Comparison of ENCODE assay signal across 8 cellular contexts in genomic region chr1:26472901-26473845, GRCh38. TPM values are rescaled to one million over a fixed set of nuclear protein-coding genes. Genes with fewer than 3 reads are reported as not detected.
A peak's percentile ranks its signal among the peaks of the same experiment; 100 is the strongest.
DNase-seq lines count a peak whose midpoint lies in the region; ATAC-seq, FAIRE-seq and TF ChIP-seq lines count a peak whose summit lies in the region.

No MANE protein-coding gene starts in this region.

- no peak for TF ChIP-seq RAD21 in Ishikawa (IDR thresholded peaks at IDR 0.05; ENCODE audit: low read depth)

- no peak for FAIRE-seq in D721Med (lab: Jason Lieb, UNC)

- TF ChIP-seq CTCF in D721Med (IDR thresholded peaks at IDR 0.05; ENCODE audit: insufficient read depth, missing control alignments), result no peak
- no peak for TF ChIP-seq CTCF in mucosa of descending colon (IDR thresholded peaks at IDR 0.05)

- H3K36me3 ChIP-seq in mucosa of descending colon (ENCODE audit: low read depth), result no peaks in the 10 kb centered on the region

- TF ChIP-seq EP300 in Ishikawa (IDR thresholded peaks at IDR 0.05; ENCODE audit: borderline replicate concordance), result 0 out of 2 replicates have a peak, but pooled peaks have one; percentile 8

- no peaks in the 10 kb centered on the region for H3K9me3 ChIP-seq in mucosa of descending colon

- DNase-seq in D721Med (ENCODE audit: insufficient read length, low spot score) (peak; percentile 39), OCI-M2 (lab: John Stamatoyannopoulos, UW; ENCODE audit: unreplicated experiment) (peak; percentile 18), epithelial cell of prostate (ENCODE audit: low read depth, low spot score) (peak; percentile 31), mucosa of descending colon (peak; percentile 95 to 98 (median 97))
- DNase-seq in activated T-cell treated with anti-CD3 and anti-CD28 coated beads, Interleukin-2, amount 50 U/mL, for 1 hour, result peak; percentile 99
- peak; percentile 94 to 96 for DNase-seq in stimulated activated CD8-positive, alpha-beta memory T cell treated with anti-CD3 and anti-CD28 coated beads, Interleukin-2, amount 100 ng/mL, for 1 hour (ENCODE audit: low read depth in 2 of 2)

- ATAC-seq in GM21576 (IDR thresholded peaks at IDR 0.05; ENCODE audit: unreplicated experiment) (peak; percentile 69), mucosa of descending colon (peak; percentile 86)

- peaks cover 28% of the 10 kb centered on the region for H3K4me1 ChIP-seq in mucosa of descending colon (ENCODE audit: low read depth)

- peak overlapping the region; percentile 96 for H3K4me3 ChIP-seq in mucosa of descending colon

- peak overlapping the region; percentile 93 for H3K27ac ChIP-seq in epithelial cell of prostate

- intact Hi-C loops in mucosa of descending colon (cut with DNase I, micrococcal nuclease), result no loop called here

TF ChIP-seq in Ishikawa, 13 proteins besides CTCF, POLR2A, EP300 and RAD21:
- TF ChIP-seq CREB1 (IDR thresholded peaks at IDR 0.05; ENCODE audit: low read depth) (peak; percentile 27; the same call in 1 of the 2 replicates), YY1 (IDR thresholded peaks at IDR 0.05; ENCODE audit: low read depth) (no peak), TCF12 (IDR thresholded peaks at IDR 0.05; ENCODE audit: low read depth) (peak; percentile 24; the same call in 1 of the 2 replicates), FOXM1 (IDR thresholded peaks at IDR 0.05; ENCODE audit: borderline replicate concordance, low read depth) (0 out of 2 replicates have a peak, but pooled peaks have one; percentile 39), EGR1 (IDR thresholded peaks at IDR 0.05) (peak; percentile 95), TEAD4 (IDR thresholded peaks at IDR 0.05) (no peak), CEBPB (IDR thresholded peaks at IDR 0.05) (peak; percentile 40; the same call in 1 of the 2 replicates), USF1 (IDR thresholded peaks at IDR 0.05) (peak; percentile 44)
- TF ChIP-seq, protein P1, sequence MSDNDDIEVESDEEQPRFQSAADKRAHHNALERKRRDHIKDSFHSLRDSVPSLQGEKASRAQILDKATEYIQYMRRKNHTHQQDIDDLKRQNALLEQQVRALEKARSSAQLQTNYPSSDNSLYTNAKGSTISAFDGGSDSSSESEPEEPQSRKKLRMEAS (IDR thresholded peaks at IDR 0.05), result peak; percentile 71
TF ChIP-seq in Ishikawa: peak in this region for 7.

RNA-seq across cellular contexts. Expression of gene HMGN2, which starts 0.9 kb away (rescaled TPM):
- total RNA-seq in mucosa of descending colon, result 100 to 1,000 TPM; 186 to 463 (median 271) TPM

RNA-seq across cellular contexts. Expression of gene DHDDS, which starts 41.1 kb away (rescaled TPM):
- total RNA-seq in mucosa of descending colon, result 100 to 1,000 TPM in 2 of 3 donors, 10 to 100 TPM in 1; 72.9 to 137 (median 118) TPM

RNA-seq across cellular contexts. Expression of gene RPS6KA1, which starts 56.4 kb away (rescaled TPM):
- 100 to 1,000 TPM in 2 of 3 donors, 10 to 100 TPM in 1; 81.4 to 183 (median 146) TPM for total RNA-seq in mucosa of descending colon

Comparison
In these comparisons a context has a peak if more than half of its experiments do, and no peak if none do; other contexts are left out.
1. Peak in every context shown above with its lines: DNase-seq, ATAC-seq, H3K4me3 ChIP-seq and H3K27ac ChIP-seq.
2. DNase-seq: peak in every context shown above with its lines; median percentile 99 in activated T-cell treated with anti-CD3 and anti-CD28 coated beads, Interleukin-2, amount 50 U/mL, for 1 hour; 97 in mucosa of descending colon; 95 in stimulated activated CD8-positive, alpha-beta memory T cell treated with anti-CD3 and anti-CD28 coated beads, Interleukin-2, amount 100 ng/mL, for 1 hour; 39 in D721Med; 31 in epithelial cell of prostate; 18 in OCI-M2.